Comparison of ENCODE assay signal across 10 cellular contexts in genomic region chr2:128638741-128639477, GRCh38.
A peak's percentile ranks its signal among the peaks of the same experiment; 100 is the strongest.
DNase-seq lines count a peak whose midpoint lies in the region; ATAC-seq, FAIRE-seq and TF ChIP-seq lines count a peak whose summit lies in the region.
"Had no signal": no experiment of that assay in that cellular context is flagged by ENCODE, and none has a peak within 500 bp of the region (broad histone marks: within the 10 kb centered on the region; RNA-seq: fewer than 3 reads in every experiment).

No MANE protein-coding gene starts in this region.

- H2AFZ ChIP-seq in H1 (ENCODE audit: low read length) (no peak overlapping the region), neural progenitor cell (replicated peaks) (peak overlapping the region; percentile 30)

- peak overlapping the region; percentile 100; the same call in 1 of the 2 replicates for H2BK20ac ChIP-seq in H1 (ENCODE audit: low read length)

- no peak overlapping the region for H3K23ac ChIP-seq in H1 (ENCODE audit: insufficient read length)

- WGBS in H1 (ENCODE audit: extremely low coverage in 1 of 2, insufficient coverage in 1 of 2, insufficient read length in 1 of 2, insufficient replicate concordance in 2 of 2, low coverage in 1 of 2, low lambda C conversion rate in 2 of 2, missing lambda C conversion rate in 1 of 2), 2 experiments: 15% methylated on average over 9 of the region's 9 CpGs; no CpG with 5 or more reads in 1 of the 2 experiments

- peaks cover 9% of the 10 kb centered on the region for H3K27me3 Mint-ChIP-seq in neural progenitor cell (ENCODE audit: insufficient read depth, low read depth)

- peak; percentile 100 for FAIRE-seq in H1 (lab: Jason Lieb, UNC)

- peak overlapping the region; percentile 88 for H2BK120ac ChIP-seq in H1 (replicated peaks; ENCODE audit: low read depth, low read length)

- peak overlapping the region; percentile 100 for H4K91ac ChIP-seq in H1 (replicated peaks; ENCODE audit: insufficient read length, low read length)

- peaks cover 39% of the 10 kb centered on the region for H3F3A ChIP-seq in neural progenitor cell (ENCODE audit: low read depth)

- H3K9me3 ChIP-seq in KOPT-K1 (ENCODE audit: insufficient read depth, low read length, poor library complexity, severe bottlenecking): no peaks in the 10 kb centered on the region
- H3K9me3 ChIP-seq in H1 (ENCODE audit: insufficient read depth in 2 of 2, low read depth in 1 of 2, low read length in 1 of 2): no peaks in the 10 kb centered on the region
- no peaks in the 10 kb centered on the region for H3K9me3 ChIP-seq in neural progenitor cell (ENCODE audit: low read depth)

- H4K20me1 ChIP-seq in H1 (replicated peaks in 1 of 2; ENCODE audit: control insufficient read depth in 1 of 2, insufficient read depth in 2 of 2, low read length in 2 of 2) (no peaks in the 10 kb centered on the region), neural progenitor cell (ENCODE audit: low read depth) (no peaks in the 10 kb centered on the region)

- H3K27me3 ChIP-seq in H1 (replicated peaks in 1 of 4; ENCODE audit: control insufficient read depth in 3 of 4, extremely low read depth in 1 of 4, insufficient read depth in 3 of 4, low read length in 3 of 4) (peaks cover 0 to 2% (median 0%) of the 10 kb centered on the region in 4 experiments; a peak in 2 of 7 replicates), neural progenitor cell (no peaks in the 10 kb centered on the region)

- TF ChIP-seq RAD21 in H1 (IDR thresholded peaks at IDR 0.05 in 1 of 2, conservative IDR thresholded peaks at IDR 0.05 in 1 of 2; ENCODE audit: low read depth in 2 of 2, low read length in 2 of 2): 0 out of 4 replicates have a peak, but pooled peaks of 1 of the 2 experiments have one; percentile 9

- ATAC-seq in GM21423 (IDR thresholded peaks at IDR 0.05; ENCODE audit: unreplicated experiment) (no peak), GM19452 (IDR thresholded peaks at IDR 0.05; ENCODE audit: unreplicated experiment) (no peak)

- H3K27ac ChIP-seq in KOPT-K1 (ENCODE audit: low read depth, low read length, poor library complexity, severe bottlenecking) (peak overlapping the region; percentile 7), H1 (ENCODE audit: low read depth, low read length) (peak overlapping the region; percentile 91), neural progenitor cell (peak overlapping the region; percentile 99)
- H3K27ac ChIP-seq: epithelial cell of prostate had no signal

- H3K4me2 ChIP-seq in H1 (ENCODE audit: insufficient read depth in 1 of 2, low read depth in 2 of 2, low read length in 2 of 2) (peak overlapping the region; percentile 32 to 44; a peak in 3 of 4 replicates), neural progenitor cell (peak overlapping the region; percentile 69)

- peak overlapping the region in 3 of 4 experiments; percentile 24 to 61 (median 43); a peak in 5 of 7 replicates for H3K9ac ChIP-seq in H1 (replicated peaks in 1 of 4; ENCODE audit: extremely low read depth in 1 of 4, low read depth in 3 of 4, low read length in 3 of 4)
- no peak overlapping the region for H3K9ac ChIP-seq in neural progenitor cell

- peaks cover 87% of the 10 kb centered on the region for H3K4me1 Mint-ChIP-seq in neural progenitor cell

- no peak overlapping the region for H2BK15ac ChIP-seq in H1 (ENCODE audit: low read length)

- peak overlapping the region; percentile 88; the same call in 1 of the 2 replicates for H4K8ac ChIP-seq in H1 (ENCODE audit: extremely low read depth, insufficient read depth, low read length)

- peak overlapping the region; percentile 69 for H3K4ac ChIP-seq in H1 (replicated peaks; ENCODE audit: insufficient read length, low read depth, low read length)

- peak overlapping the region; percentile 100 for H2BK5ac ChIP-seq in H1 (ENCODE audit: low read depth, low read length)

- peaks cover 2% of the 10 kb centered on the region for H3K9me3 Mint-ChIP-seq in neural progenitor cell

- peak overlapping the region in 1 of 4 experiments; percentile 16; a peak in 2 of 8 replicates for H3K4me3 ChIP-seq in H1 (ENCODE audit: extremely low read depth in 1 of 4, insufficient read depth in 2 of 4, low read depth in 3 of 4, low read length in 4 of 4)
- peak overlapping the region; percentile 12 for H3K4me3 ChIP-seq in neural progenitor cell

- POLR2A ChIA-PET in H1 (lab: Charles Lee; ENCODE audit: partially characterized antibody): interaction anchor here (0.6 to 1.6 kb wide), 10 partner anchors 8 to 277 kb away, joined by 3 to 4 read pairs (median 4); no protein-coding TSS in a partner anchor

- peaks cover 21 to 39% (median 28%) of the 10 kb centered on the region in 4 experiments for H3K4me1 ChIP-seq in H1 (replicated peaks in 1 of 4; ENCODE audit: control insufficient read depth in 3 of 4, insufficient read depth in 4 of 4, low read length in 3 of 4)
- peaks cover 44% of the 10 kb centered on the region for H3K4me1 ChIP-seq in neural progenitor cell

- peak overlapping the region; percentile 70 for H2AK5ac ChIP-seq in H1 (ENCODE audit: low read depth, low read length)

- peak overlapping the region; percentile 93 for H3K18ac ChIP-seq in H1 (ENCODE audit: extremely low read depth, low read length)

- no peaks in the 10 kb centered on the region for H3K23me2 ChIP-seq in H1 (ENCODE audit: low read depth, low read length)

- peak overlapping the region; percentile 99 for H3K27ac Mint-ChIP-seq in neural progenitor cell

- no peak overlapping the region for H3K14ac ChIP-seq in H1 (ENCODE audit: insufficient read length)

- no peak overlapping the region for H3K4me3 Mint-ChIP-seq in neural progenitor cell

- H3K79me2 ChIP-seq in H1 (ENCODE audit: control insufficient read depth in 1 of 2, insufficient read depth in 2 of 2, low read length in 2 of 2) (no peaks in the 10 kb centered on the region), neural progenitor cell (ENCODE audit: low read depth) (no peaks in the 10 kb centered on the region)

- no peaks in the 10 kb centered on the region for H3K79me1 ChIP-seq in H1 (ENCODE audit: low read depth, low read length)

- H4K5ac ChIP-seq in H1 (ENCODE audit: insufficient read length, low read depth, low read length): peak overlapping the region; percentile 65

- TF ChIP-seq CTCF in H1 (IDR thresholded peaks at IDR 0.05; ENCODE audit: control extremely low read depth in 1 of 3, insufficient read depth in 1 of 3, low read depth in 1 of 3, low read length in 3 of 3): no peak
- no peak for TF ChIP-seq CTCF in neural progenitor cell (IDR thresholded peaks at IDR 0.05)

- DNase-seq in DMS153 (lab: John Stamatoyannopoulos, UW): peak; percentile 39
- DNase-seq in H1 (ENCODE audit: low read depth in 1 of 2, low spot score in 2 of 2): peak; percentile 85 to 88
- DNase-seq in neural progenitor cell (ENCODE audit: low spot score): peak; percentile 97
- DNase-seq in stimulated activated CD4-positive, alpha-beta T cell treated with anti-CD3 and anti-CD28 coated beads, Interleukin-2, amount 100 ng/mL, for 48 hours: no peak
- no peak for DNase-seq in effector CD4-positive, alpha-beta T cell
- DNase-seq: activated gamma-delta T cell had no signal

- no peaks in the 10 kb centered on the region for H3K36me3 ChIP-seq in KOPT-K1 (ENCODE audit: insufficient read depth, low read length)
- no peaks in the 10 kb centered on the region for H3K36me3 ChIP-seq in H1 (ENCODE audit: control insufficient read depth in 2 of 4, insufficient read depth in 4 of 4, low read length in 3 of 4)
- H3K36me3 ChIP-seq in neural progenitor cell: no peaks in the 10 kb centered on the region

- peak in 1 of 2 experiments; percentile 88; a peak in 1 of 3 replicates for TF ChIP-seq EP300 in H1 (IDR thresholded peaks at IDR 0.05; ENCODE audit: borderline replicate concordance in 1 of 2, low read depth in 2 of 2, low read length in 2 of 2)

- H3K36me3 Mint-ChIP-seq in neural progenitor cell: no peaks in the 10 kb centered on the region

- H2BK12ac ChIP-seq in H1 (ENCODE audit: low read depth, low read length): peak overlapping the region; percentile 100

- TF ChIP-seq POLR2A in H1 (IDR thresholded peaks at IDR 0.05; ENCODE audit: control extremely low read depth in 1 of 2, low read depth in 2 of 2, low read length in 2 of 2): peak; percentile 47 to 76

- peak overlapping the region; percentile 73 for H3K56ac ChIP-seq in H1 (replicated peaks; ENCODE audit: insufficient read length, low read depth, low read length)

- CTCF ChIA-PET in H1 (lab: Charles Lee; ENCODE audit: partially characterized antibody): interaction anchor here (0.8 to 2.4 kb wide), 6 partner anchors 9 to 333 kb away, joined by 3 to 7 read pairs (median 4); no protein-coding TSS in a partner anchor

TF ChIP-seq in H1, 55 proteins besides CTCF, POLR2A, EP300 and RAD21 (continues in another document):
- peak; percentile 93; the same call in 1 of the 2 replicates for TF ChIP-seq RBBP5 (IDR thresholded peaks at IDR 0.05; ENCODE audit: borderline replicate concordance, low read depth, low read length)
- TF ChIP-seq GTF2F1 (IDR thresholded peaks at IDR 0.05; ENCODE audit: borderline replicate concordance, low read depth, low read length): no peak
- peak; percentile 59; the same call in 1 of the 2 replicates for TF ChIP-seq TCF12 (IDR thresholded peaks at IDR 0.05; ENCODE audit: low read depth, low read length)
- peak; percentile 10; the same call in 1 of the 2 replicates for TF ChIP-seq CHD2 (IDR thresholded peaks at IDR 0.05; ENCODE audit: low read length)
- peak; percentile 40 for TF ChIP-seq TBP (IDR thresholded peaks at IDR 0.05; ENCODE audit: low read depth, low read length)
- TF ChIP-seq HDAC2 (IDR thresholded peaks at IDR 0.05; ENCODE audit: borderline replicate concordance in 1 of 2, low read depth in 2 of 2, low read length in 2 of 2): peak; percentile 61 to 77; a peak in 2 of 4 replicates
- peak; percentile 93 for TF ChIP-seq NANOG (IDR thresholded peaks at IDR 0.05; ENCODE audit: insufficient read depth, low read depth, low read length, poor library complexity, severe bottlenecking)
- 0 out of 2 replicates have a peak, but pooled peaks have one; percentile 31 for TF ChIP-seq MAX (IDR thresholded peaks at IDR 0.05)
- TF ChIP-seq SP4 (IDR thresholded peaks at IDR 0.05; ENCODE audit: low read length): peak; percentile 77; the same call in 1 of the 2 replicates
- TF ChIP-seq SP1 (IDR thresholded peaks at IDR 0.05; ENCODE audit: low read depth, low read length): peak; percentile 85
- peak; percentile 45; the same call in 1 of the 2 replicates for TF ChIP-seq POLR2AphosphoS5 (IDR thresholded peaks at IDR 0.05; ENCODE audit: low read depth, low read length)
- no peak for TF ChIP-seq EGR1 (IDR thresholded peaks at IDR 0.05; ENCODE audit: borderline replicate concordance, low read depth, low read length)
- TF ChIP-seq SIN3A (conservative IDR thresholded peaks at IDR 0.05 in 1 of 2, IDR thresholded peaks at IDR 0.05 in 1 of 2; ENCODE audit: low read depth in 1 of 2, low read length in 2 of 2): no peak
- TF ChIP-seq GABPA (IDR thresholded peaks at IDR 0.05; ENCODE audit: borderline replicate concordance, insufficient read depth, low read length): no peak
- TF ChIP-seq EZH2 (IDR thresholded peaks at IDR 0.05; ENCODE audit: low read depth, low read length, severe bottlenecking): no peak

Comparison
In these comparisons a context has a peak if more than half of its experiments do, and no peak if none do; other contexts are left out.
1. DNase-seq: peak in DMS153 (single experiment), H1 (2 of 2) and neural progenitor cell (single experiment); none in stimulated activated CD4-positive, alpha-beta T cell treated with anti-CD3 and anti-CD28 coated beads, Interleukin-2, amount 100 ng/mL, for 48 hours (0 of 2) and effector CD4-positive, alpha-beta T cell (single experiment).
2. H3K27ac ChIP-seq: peak in every context shown above with its lines; median percentile 99 in neural progenitor cell; 91 in H1; 7 in KOPT-K1.